Comparison of ENCODE assay signal across 12 cellular contexts in the genomic region with DNA sequence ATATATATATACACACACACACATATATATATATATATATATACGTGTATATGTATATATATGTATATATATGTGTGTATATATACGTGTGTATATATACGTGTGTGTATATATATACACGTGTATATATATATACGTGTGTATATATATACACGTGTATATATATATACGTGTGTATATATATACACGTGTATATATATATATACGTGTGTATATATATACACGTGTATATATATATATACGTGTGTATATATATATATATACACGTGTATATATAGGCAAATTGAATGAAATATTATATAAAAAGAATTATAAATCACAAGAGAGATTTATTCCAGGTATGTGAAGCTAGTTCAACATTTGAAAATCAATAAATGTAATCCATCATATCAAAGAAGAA. TPM values are rescaled to one million over a fixed set of nuclear protein-coding genes. Genes with fewer than 3 reads are reported as not detected.
"Had no signal": no experiment of that assay in that cellular context is flagged by ENCODE, and none has a peak within 500 bp of the region (broad histone marks: within the 10 kb centered on the region; RNA-seq: fewer than 3 reads in every experiment).

No MANE protein-coding gene starts in this region.

RNA-seq across cellular contexts. Expression of gene ADIRF, which starts 23.1 kb away (rescaled TPM):
- total RNA-seq: activated CD4-positive, alpha-beta memory T cell treated with anti-CD3 and anti-CD28 coated beads, Interleukin-2, amount 10 ng/mL, durations not matched to agents 7 days and 5 days; activated CD4-positive, alpha-beta T cell treated with anti-CD3 and anti-CD28 coated beads for 36 hours; activated CD4-positive, alpha-beta T cell treated with anti-CD3 and anti-CD28 coated beads, Interleukin-2, amount 10 ng/mL, durations not matched to agents 7 days and 5 days; activated CD8-positive, alpha-beta memory T cell treated with anti-CD3 and anti-CD28 coated beads, Interleukin-2, amount 10 ng/mL, durations not matched to agents 7 days and 5 days; activated CD8-positive, alpha-beta T cell treated with anti-CD3 and anti-CD28 coated beads, Interleukin-2, amount 10 ng/mL, durations not matched to agents 7 days and 5 days; activated naive CD8-positive, alpha-beta T cell treated with anti-CD3 and anti-CD28 coated beads, Interleukin-2, amount 10 ng/mL, durations not matched to agents 7 days and 5 days; activated T-helper 2 cell treated with anti-CD3 and anti-CD28 coated beads, Interferon-gamma antibody, Interleukin-2, Interleukin-4, amounts not matched to agents 10 μg/mL and 5 μg/mL and 100 μg/mL, durations not matched to agents 14 hours and 24 hours and 36 hours; cardiac muscle cell had no signal

RNA-seq across cellular contexts. Expression of gene FAM25A, which starts 28.7 kb away (rescaled TPM):
- total RNA-seq: activated CD4-positive, alpha-beta memory T cell treated with anti-CD3 and anti-CD28 coated beads, Interleukin-2, amount 10 ng/mL, durations not matched to agents 7 days and 5 days; activated CD4-positive, alpha-beta T cell treated with anti-CD3 and anti-CD28 coated beads for 36 hours; activated CD4-positive, alpha-beta T cell treated with anti-CD3 and anti-CD28 coated beads, Interleukin-2, amount 10 ng/mL, durations not matched to agents 7 days and 5 days; activated CD8-positive, alpha-beta memory T cell treated with anti-CD3 and anti-CD28 coated beads, Interleukin-2, amount 10 ng/mL, durations not matched to agents 7 days and 5 days; activated CD8-positive, alpha-beta T cell treated with anti-CD3 and anti-CD28 coated beads, Interleukin-2, amount 10 ng/mL, durations not matched to agents 7 days and 5 days; activated naive CD8-positive, alpha-beta T cell treated with anti-CD3 and anti-CD28 coated beads, Interleukin-2, amount 10 ng/mL, durations not matched to agents 7 days and 5 days; activated T-helper 2 cell treated with anti-CD3 and anti-CD28 coated beads, Interferon-gamma antibody, Interleukin-2, Interleukin-4, amounts not matched to agents 10 μg/mL and 5 μg/mL and 100 μg/mL, durations not matched to agents 14 hours and 24 hours and 36 hours; ascending aorta; cardiac muscle cell; chondrocyte; WTC11 had no signal
- polyA plus RNA-seq: adipose tissue, cardiac muscle cell had no signal

RNA-seq across cellular contexts. Expression of gene SNCG, which starts 33.0 kb away (rescaled TPM):
- total RNA-seq: activated CD4-positive, alpha-beta memory T cell treated with anti-CD3 and anti-CD28 coated beads, Interleukin-2, amount 10 ng/mL, durations not matched to agents 7 days and 5 days; activated CD4-positive, alpha-beta T cell treated with anti-CD3 and anti-CD28 coated beads for 36 hours; activated CD4-positive, alpha-beta T cell treated with anti-CD3 and anti-CD28 coated beads, Interleukin-2, amount 10 ng/mL, durations not matched to agents 7 days and 5 days; activated CD8-positive, alpha-beta memory T cell treated with anti-CD3 and anti-CD28 coated beads, Interleukin-2, amount 10 ng/mL, durations not matched to agents 7 days and 5 days; activated CD8-positive, alpha-beta T cell treated with anti-CD3 and anti-CD28 coated beads, Interleukin-2, amount 10 ng/mL, durations not matched to agents 7 days and 5 days; activated naive CD8-positive, alpha-beta T cell treated with anti-CD3 and anti-CD28 coated beads, Interleukin-2, amount 10 ng/mL, durations not matched to agents 7 days and 5 days; activated T-helper 2 cell treated with anti-CD3 and anti-CD28 coated beads, Interferon-gamma antibody, Interleukin-2, Interleukin-4, amounts not matched to agents 10 μg/mL and 5 μg/mL and 100 μg/mL, durations not matched to agents 14 hours and 24 hours and 36 hours had no signal

RNA-seq across cellular contexts. Expression of gene MMRN2, which starts 33.9 kb away (rescaled TPM):
- total RNA-seq: activated CD4-positive, alpha-beta memory T cell treated with anti-CD3 and anti-CD28 coated beads, Interleukin-2, amount 10 ng/mL, durations not matched to agents 7 days and 5 days; activated CD4-positive, alpha-beta T cell treated with anti-CD3 and anti-CD28 coated beads for 36 hours; activated CD4-positive, alpha-beta T cell treated with anti-CD3 and anti-CD28 coated beads, Interleukin-2, amount 10 ng/mL, durations not matched to agents 7 days and 5 days; activated CD8-positive, alpha-beta memory T cell treated with anti-CD3 and anti-CD28 coated beads, Interleukin-2, amount 10 ng/mL, durations not matched to agents 7 days and 5 days; activated CD8-positive, alpha-beta T cell treated with anti-CD3 and anti-CD28 coated beads, Interleukin-2, amount 10 ng/mL, durations not matched to agents 7 days and 5 days; activated naive CD8-positive, alpha-beta T cell treated with anti-CD3 and anti-CD28 coated beads, Interleukin-2, amount 10 ng/mL, durations not matched to agents 7 days and 5 days; activated T-helper 2 cell treated with anti-CD3 and anti-CD28 coated beads, Interferon-gamma antibody, Interleukin-2, Interleukin-4, amounts not matched to agents 10 μg/mL and 5 μg/mL and 100 μg/mL, durations not matched to agents 14 hours and 24 hours and 36 hours had no signal
